ENCODE assay signal across 17 cellular contexts in the genomic region with DNA sequence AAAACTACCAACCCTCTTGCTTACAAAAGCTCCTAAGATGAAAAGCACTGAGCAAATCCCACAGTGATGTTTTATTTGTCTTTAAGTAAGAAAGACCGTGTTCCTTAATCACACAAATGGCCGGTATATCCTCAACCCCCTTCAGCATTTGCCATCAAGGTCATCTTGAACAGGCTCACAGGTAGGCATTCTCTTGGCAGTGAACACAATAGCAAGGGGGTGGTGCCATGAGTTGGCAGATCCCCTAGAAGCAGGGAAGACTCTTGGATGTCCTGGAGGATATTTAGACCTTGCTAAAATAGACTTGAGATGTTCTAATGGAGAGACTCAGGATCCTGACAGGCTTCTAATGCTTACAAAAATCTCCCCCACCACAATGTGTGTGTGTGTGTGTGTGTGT.
DNase-seq lines count a peak whose midpoint lies in the region; ATAC-seq, FAIRE-seq and TF ChIP-seq lines count a peak whose summit lies in the region.
"Had no signal": no experiment of that assay in that cellular context is flagged by ENCODE, and none has a peak within 500 bp of the region (broad histone marks: within the 10 kb centered on the region; RNA-seq: fewer than 3 reads in every experiment).

No MANE protein-coding gene starts in this region.

- no peak overlapping the region for H3K4me3 Mint-ChIP-seq in activated naive CD8-positive, alpha-beta T cell treated with anti-CD3 and anti-CD28 coated beads, Interleukin-2, amount 50 U/mL, for 24 hours
- H3K4me3 Mint-ChIP-seq: CD4-positive, alpha-beta memory T cell; HFFc6 had no signal

- FAIRE-seq in pancreas (lab: Jason Lieb, UNC) = no peak
- FAIRE-seq: GM12878, GM18507, H54 had no signal

- in situ Hi-C loops in G401 (cut with HindIII; ENCODE audit: low sequenced_read_pairs) = no loop called here

- H3K36me3 Mint-ChIP-seq in activated naive CD8-positive, alpha-beta T cell treated with anti-CD3 and anti-CD28 coated beads, Interleukin-2, amount 50 U/mL, for 24 hours (ENCODE audit: low read depth) = no peaks in the 10 kb centered on the region
- H3K36me3 Mint-ChIP-seq: CD4-positive, alpha-beta memory T cell had no signal

- H3K36me3 ChIP-seq in body of pancreas (replicated peaks in 1 of 2; ENCODE audit: insufficient read depth in 1 of 2, low read depth in 2 of 2) (no peaks in the 10 kb centered on the region), pancreas (no peaks in the 10 kb centered on the region)
- H3K36me3 ChIP-seq: HAP-1 had no signal

- H3K4me1 Mint-ChIP-seq in activated naive CD8-positive, alpha-beta T cell treated with anti-CD3 and anti-CD28 coated beads, Interleukin-2, amount 50 U/mL, for 24 hours = no peaks in the 10 kb centered on the region
- H3K4me1 Mint-ChIP-seq: CD4-positive, alpha-beta memory T cell had no signal

- peaks cover 7% of the 10 kb centered on the region for H3K4me1 ChIP-seq in body of pancreas
- no peaks in the 10 kb centered on the region for H3K4me1 ChIP-seq in pancreas
- H3K4me1 ChIP-seq: Caco-2, HAP-1 had no signal

- 16 to 25% methylated on average over 2 of the region's 2 CpGs for WGBS in body of pancreas, 2 donors
- 19 to 20% methylated on average over 2 of the region's 2 CpGs for WGBS in pancreas, 2 donors

- no peak for TF ChIP-seq CTCF in LNCaP clone FGC (IDR thresholded peaks at IDR 0.05; ENCODE audit: control insufficient read depth, extremely low read depth, insufficient read depth)
- TF ChIP-seq CTCF in body of pancreas (IDR thresholded peaks at IDR 0.05) = no peak
- TF ChIP-seq CTCF in pancreas (IDR thresholded peaks at IDR 0.05) = no peak

- TF ChIP-seq POLR2A in body of pancreas (IDR thresholded peaks at IDR 0.05) = no peak

- intact Hi-C loops in body of pancreas (cut with DNase I) (no loop called here), pancreas (cut with DNase I) (no loop called here)

- H3K27ac Mint-ChIP-seq in activated naive CD8-positive, alpha-beta T cell treated with anti-CD3 and anti-CD28 coated beads, Interleukin-2, amount 50 U/mL, for 24 hours = no peak overlapping the region
- H3K27ac Mint-ChIP-seq: CD4-positive, alpha-beta memory T cell; HFFc6 had no signal

- H3K9me3 Mint-ChIP-seq in activated naive CD8-positive, alpha-beta T cell treated with anti-CD3 and anti-CD28 coated beads, Interleukin-2, amount 50 U/mL, for 24 hours = no peaks in the 10 kb centered on the region
- H3K9me3 Mint-ChIP-seq: HFFc6 had no signal

- ATAC-seq in body of pancreas (no peak), pancreas (peak; percentile 43 to 80 (median 62)), HG02970 (IDR thresholded peaks at IDR 0.05; ENCODE audit: low FRiP score, unreplicated experiment) (no peak)
- ATAC-seq in activated naive CD8-positive, alpha-beta T cell treated with anti-CD3 and anti-CD28 coated beads, Interleukin-2, amount 50 U/mL, for 24 hours = no peak
- ATAC-seq: GM12878 had no signal

- no peaks in the 10 kb centered on the region for H3K9me3 ChIP-seq in body of pancreas
- H3K9me3 ChIP-seq in pancreas = no peaks in the 10 kb centered on the region
- H3K9me3 ChIP-seq: Caco-2, HAP-1 had no signal

- H3K27ac ChIP-seq in body of pancreas (no peak overlapping the region), pancreas (no peak overlapping the region)

- H3K27me3 ChIP-seq in body of pancreas = no peaks in the 10 kb centered on the region
- no peaks in the 10 kb centered on the region for H3K27me3 ChIP-seq in pancreas

- DNase-seq in G401 (ENCODE audit: low spot score) (peak; percentile 76), LNCaP clone FGC (ENCODE audit: low read depth) (peak; percentile 3), body of pancreas (peak in 3 of 4 donors; percentile 29 to 46 (median 31)), pancreas (no peak)
- no peak for DNase-seq in activated naive CD8-positive, alpha-beta T cell treated with anti-CD3 and anti-CD28 coated beads, Interleukin-2, amount 50 U/mL, for 24 hours
- DNase-seq: Caco-2; CD4-positive, alpha-beta memory T cell; DMS153; DND-41; GDM1; GOT3; HFFc6 had no signal

- peaks cover 5% of the 10 kb centered on the region for H3K27me3 Mint-ChIP-seq in activated naive CD8-positive, alpha-beta T cell treated with anti-CD3 and anti-CD28 coated beads, Interleukin-2, amount 50 U/mL, for 24 hours

- no peak overlapping the region for H3K4me3 ChIP-seq in LNCaP clone FGC (ENCODE audit: low read depth, low read length)
- H3K4me3 ChIP-seq in body of pancreas = no peak overlapping the region
- H3K4me3 ChIP-seq in pancreas = no peak overlapping the region
- H3K4me3 ChIP-seq: GM12878, HAP-1 had no signal

Comparison
In these comparisons a context has a peak if more than half of its experiments do, and no peak if none do; other contexts are left out.
1. DNase-seq: peak in G401 (single experiment), LNCaP clone FGC (single experiment) and body of pancreas (3 of 4); none in pancreas (0 of 6) and activated naive CD8-positive, alpha-beta T cell treated with anti-CD3 and anti-CD28 coated beads, Interleukin-2, amount 50 U/mL, for 24 hours (single experiment).
2. ATAC-seq: peak in pancreas (4 of 4); none in body of pancreas (single experiment), HG02970 (single experiment) and activated naive CD8-positive, alpha-beta T cell treated with anti-CD3 and anti-CD28 coated beads, Interleukin-2, amount 50 U/mL, for 24 hours (single experiment).